1 cellular context compared by ENCODE assay signal in genomic region chr1:23743287-23744052, GRCh38.
TF ChIP-seq lines count a peak whose summit lies in the region.

ELOA (plus strand) TSS chr1:23743471; CDS start chr1:23743504, 33 bp downstream.

TF ChIP-seq in K562, 482 proteins besides CTCF, POLR2A, EP300 and RAD21 (continued from another document and continues in another):
- TF ChIP-seq CREB1 (IDR thresholded peaks at IDR 0.05) (peak; percentile 27; the same call in 1 of the 2 replicates), CREB1 (CRISPR knock-in tag; IDR thresholded peaks at IDR 0.05) (peak; percentile 26), TCFL5 (CRISPR knock-in tag; conservative IDR thresholded peaks at IDR 0.05) (no peak), MXI1 (IDR thresholded peaks at IDR 0.05; ENCODE audit: low read depth, low read length) (0 out of 2 replicates have a peak, but pooled peaks have one; percentile 75), SMARCA4 (IDR thresholded peaks at IDR 0.05) (no peak), KDM5B (IDR thresholded peaks at IDR 0.05; ENCODE audit: insufficient replicate concordance, low read depth, low read length) (peak; percentile 94), ZNF699 (CRISPR knock-in tag; IDR thresholded peaks at IDR 0.05; ENCODE audit: insufficient replicate concordance) (no peak), RBM17 (IDR thresholded peaks at IDR 0.05; ENCODE audit: borderline replicate concordance, low read depth, low read length) (no peak), ZNF124 (CRISPR knock-in tag; IDR thresholded peaks at IDR 0.05) (0 out of 2 replicates have a peak, but pooled peaks have one; percentile 58), FOSL1 (tag; conservative IDR thresholded peaks at IDR 0.05) (peak; percentile 39; the same call in 1 of the 2 replicates), CBX1 (IDR thresholded peaks at IDR 0.05; ENCODE audit: low read depth) (peak; percentile 69; the same call in 1 of the 2 replicates), ZNF407 (IDR thresholded peaks at IDR 0.05; ENCODE audit: low read depth) (no peak), GABPA (tag; conservative IDR thresholded peaks at IDR 0.05; ENCODE audit: low read depth) (peak; percentile 97), NR3C1 (CRISPR knock-in tag; IDR thresholded peaks at IDR 0.05) (peak; percentile 85), GATAD2A (IDR thresholded peaks at IDR 0.05) (0 out of 2 replicates have a peak, but pooled peaks have one; percentile 32), ZNF41 (CRISPR knock-in tag; conservative IDR thresholded peaks at IDR 0.05) (no peak), MED1 (CRISPR knock-in tag; IDR thresholded peaks at IDR 0.05; ENCODE audit: borderline replicate concordance) (0 out of 2 replicates have a peak, but pooled peaks have one; percentile 60), HEY1 (CRISPR knock-in tag; IDR thresholded peaks at IDR 0.05; ENCODE audit: borderline replicate concordance) (no peak), RUNX1 (IDR thresholded peaks at IDR 0.05; ENCODE audit: low read depth) (no peak), POLR3A (IDR thresholded peaks at IDR 0.05; ENCODE audit: borderline replicate concordance, extremely low read depth, insufficient read depth, insufficient read length) (no peak), GABPB1 (CRISPR knock-in tag; IDR thresholded peaks at IDR 0.05) (peak; percentile 83), CHD1 (IDR thresholded peaks at IDR 0.05; ENCODE audit: low read length) (peak; percentile 8), SPI1 (IDR thresholded peaks at IDR 0.05; ENCODE audit: borderline replicate concordance, low read depth, low read length) (peak; percentile 56; the same call in 1 of the 2 replicates), CTBP1 (IDR thresholded peaks at IDR 0.05; ENCODE audit: borderline replicate concordance) (peak; percentile 78), ZNF324 (CRISPR knock-in tag; IDR thresholded peaks at IDR 0.05) (no peak), MCM7 (IDR thresholded peaks at IDR 0.05) (no peak), POLR2AphosphoS5 (IDR thresholded peaks at IDR 0.05; ENCODE audit: control insufficient read depth, insufficient read depth, low read depth, low read length) (peak; percentile 77; the same call in 1 of the 2 replicates), MBD2 (IDR thresholded peaks at IDR 0.05; ENCODE audit: borderline replicate concordance, low read depth) (peak; percentile 35; the same call in 1 of the 2 replicates), WHSC1 (IDR thresholded peaks at IDR 0.05; ENCODE audit: low read length) (no peak), HNRNPK (IDR thresholded peaks at IDR 0.05; ENCODE audit: low read depth, low read length, poor library complexity, severe bottlenecking) (peak; percentile 46), C11orf30 (IDR thresholded peaks at IDR 0.05; ENCODE audit: low read depth) (peak; percentile 83), TAF9B (IDR thresholded peaks at IDR 0.05; ENCODE audit: partially characterized antibody) (peak; percentile 42), ELF1 (tag; IDR thresholded peaks at IDR 0.05) (peak; percentile 89), ZBTB9 (CRISPR knock-in tag; IDR thresholded peaks at IDR 0.05) (no peak; the same call in 1 of the 2 replicates), SRSF1 (IDR thresholded peaks at IDR 0.05; ENCODE audit: low read depth, low read length) (no peak), EGR1 (conservative IDR thresholded peaks at IDR 0.05) (peak; percentile 28; the same call in 1 of the 2 replicates), ZNF431 (CRISPR knock-in tag; IDR thresholded peaks at IDR 0.05) (no peak), NFE2L1 (tag; IDR thresholded peaks at IDR 0.05; ENCODE audit: borderline replicate concordance, low read depth) (no peak), L3MBTL2 (IDR thresholded peaks at IDR 0.05) (peak; percentile 59; the same call in 1 of the 2 replicates), ZNF146 (CRISPR knock-in tag; IDR thresholded peaks at IDR 0.05; ENCODE audit: unreplicated experiment) (no peak), MTA3 (IDR thresholded peaks at IDR 0.05; ENCODE audit: borderline replicate concordance) (peak; percentile 75), HIVEP1 (CRISPR knock-in tag; IDR thresholded peaks at IDR 0.05) (0 out of 2 replicates have a peak, but pooled peaks have one; percentile 34)
- TF ChIP-seq, protein P1, sequence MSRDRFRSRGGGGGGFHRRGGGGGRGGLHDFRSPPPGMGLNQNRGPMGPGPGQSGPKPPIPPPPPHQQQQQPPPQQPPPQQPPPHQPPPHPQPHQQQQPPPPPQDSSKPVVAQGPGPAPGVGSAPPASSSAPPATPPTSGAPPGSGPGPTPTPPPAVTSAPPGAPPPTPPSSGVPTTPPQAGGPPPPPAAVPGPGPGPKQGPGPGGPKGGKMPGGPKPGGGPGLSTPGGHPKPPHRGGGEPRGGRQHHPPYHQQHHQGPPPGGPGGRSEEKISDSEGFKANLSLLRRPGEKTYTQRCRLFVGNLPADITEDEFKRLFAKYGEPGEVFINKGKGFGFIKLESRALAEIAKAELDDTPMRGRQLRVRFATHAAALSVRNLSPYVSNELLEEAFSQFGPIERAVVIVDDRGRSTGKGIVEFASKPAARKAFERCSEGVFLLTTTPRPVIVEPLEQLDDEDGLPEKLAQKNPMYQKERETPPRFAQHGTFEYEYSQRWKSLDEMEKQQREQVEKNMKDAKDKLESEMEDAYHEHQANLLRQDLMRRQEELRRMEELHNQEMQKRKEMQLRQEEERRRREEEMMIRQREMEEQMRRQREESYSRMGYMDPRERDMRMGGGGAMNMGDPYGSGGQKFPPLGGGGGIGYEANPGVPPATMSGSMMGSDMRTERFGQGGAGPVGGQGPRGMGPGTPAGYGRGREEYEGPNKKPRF (IDR thresholded peaks at IDR 0.05; ENCODE audit: low read depth, low read length): no peak
- TF ChIP-seq, protein P2, sequence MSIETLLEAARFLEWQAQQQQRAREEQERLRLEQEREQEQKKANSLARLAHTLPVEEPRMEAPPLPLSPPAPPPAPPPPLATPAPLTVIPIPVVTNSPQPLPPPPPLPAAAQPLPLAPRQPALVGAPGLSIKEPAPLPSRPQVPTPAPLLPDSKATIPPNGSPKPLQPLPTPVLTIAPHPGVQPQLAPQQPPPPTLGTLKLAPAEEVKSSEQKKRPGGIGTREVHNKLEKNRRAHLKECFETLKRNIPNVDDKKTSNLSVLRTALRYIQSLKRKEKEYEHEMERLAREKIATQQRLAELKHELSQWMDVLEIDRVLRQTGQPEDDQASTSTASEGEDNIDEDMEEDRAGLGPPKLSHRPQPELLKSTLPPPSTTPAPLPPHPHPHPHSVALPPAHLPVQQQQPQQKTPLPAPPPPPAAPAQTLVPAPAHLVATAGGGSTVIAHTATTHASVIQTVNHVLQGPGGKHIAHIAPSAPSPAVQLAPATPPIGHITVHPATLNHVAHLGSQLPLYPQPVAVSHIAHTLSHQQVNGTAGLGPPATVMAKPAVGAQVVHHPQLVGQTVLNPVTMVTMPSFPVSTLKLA (conservative IDR thresholded peaks at IDR 0.05): peak; percentile 68 to 90
- TF ChIP-seq, protein P3, sequence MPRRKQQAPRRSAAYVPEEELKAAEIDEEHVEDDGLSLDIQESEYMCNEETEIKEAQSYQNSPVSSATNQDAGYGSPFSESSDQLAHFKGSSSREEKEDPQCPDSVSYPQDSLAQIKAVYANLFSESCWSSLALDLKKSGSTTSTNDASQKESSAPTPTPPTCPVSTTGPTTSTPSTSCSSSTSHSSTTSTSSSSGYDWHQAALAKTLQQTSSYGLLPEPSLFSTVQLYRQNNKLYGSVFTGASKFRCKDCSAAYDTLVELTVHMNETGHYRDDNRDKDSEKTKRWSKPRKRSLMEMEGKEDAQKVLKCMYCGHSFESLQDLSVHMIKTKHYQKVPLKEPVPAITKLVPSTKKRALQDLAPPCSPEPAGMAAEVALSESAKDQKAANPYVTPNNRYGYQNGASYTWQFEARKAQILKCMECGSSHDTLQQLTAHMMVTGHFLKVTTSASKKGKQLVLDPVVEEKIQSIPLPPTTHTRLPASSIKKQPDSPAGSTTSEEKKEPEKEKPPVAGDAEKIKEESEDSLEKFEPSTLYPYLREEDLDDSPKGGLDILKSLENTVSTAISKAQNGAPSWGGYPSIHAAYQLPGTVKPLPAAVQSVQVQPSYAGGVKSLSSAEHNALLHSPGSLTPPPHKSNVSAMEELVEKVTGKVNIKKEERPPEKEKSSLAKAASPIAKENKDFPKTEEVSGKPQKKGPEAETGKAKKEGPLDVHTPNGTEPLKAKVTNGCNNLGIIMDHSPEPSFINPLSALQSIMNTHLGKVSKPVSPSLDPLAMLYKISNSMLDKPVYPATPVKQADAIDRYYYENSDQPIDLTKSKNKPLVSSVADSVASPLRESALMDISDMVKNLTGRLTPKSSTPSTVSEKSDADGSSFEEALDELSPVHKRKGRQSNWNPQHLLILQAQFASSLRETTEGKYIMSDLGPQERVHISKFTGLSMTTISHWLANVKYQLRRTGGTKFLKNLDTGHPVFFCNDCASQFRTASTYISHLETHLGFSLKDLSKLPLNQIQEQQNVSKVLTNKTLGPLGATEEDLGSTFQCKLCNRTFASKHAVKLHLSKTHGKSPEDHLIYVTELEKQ (CRISPR knock-in tag; IDR thresholded peaks at IDR 0.05): no peak
- TF ChIP-seq, protein P4, sequence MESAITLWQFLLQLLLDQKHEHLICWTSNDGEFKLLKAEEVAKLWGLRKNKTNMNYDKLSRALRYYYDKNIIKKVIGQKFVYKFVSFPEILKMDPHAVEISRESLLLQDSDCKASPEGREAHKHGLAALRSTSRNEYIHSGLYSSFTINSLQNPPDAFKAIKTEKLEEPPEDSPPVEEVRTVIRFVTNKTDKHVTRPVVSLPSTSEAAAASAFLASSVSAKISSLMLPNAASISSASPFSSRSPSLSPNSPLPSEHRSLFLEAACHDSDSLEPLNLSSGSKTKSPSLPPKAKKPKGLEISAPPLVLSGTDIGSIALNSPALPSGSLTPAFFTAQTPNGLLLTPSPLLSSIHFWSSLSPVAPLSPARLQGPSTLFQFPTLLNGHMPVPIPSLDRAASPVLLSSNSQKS (CRISPR knock-in tag; IDR thresholded peaks at IDR 0.05): no peak
- TF ChIP-seq, protein P5, sequence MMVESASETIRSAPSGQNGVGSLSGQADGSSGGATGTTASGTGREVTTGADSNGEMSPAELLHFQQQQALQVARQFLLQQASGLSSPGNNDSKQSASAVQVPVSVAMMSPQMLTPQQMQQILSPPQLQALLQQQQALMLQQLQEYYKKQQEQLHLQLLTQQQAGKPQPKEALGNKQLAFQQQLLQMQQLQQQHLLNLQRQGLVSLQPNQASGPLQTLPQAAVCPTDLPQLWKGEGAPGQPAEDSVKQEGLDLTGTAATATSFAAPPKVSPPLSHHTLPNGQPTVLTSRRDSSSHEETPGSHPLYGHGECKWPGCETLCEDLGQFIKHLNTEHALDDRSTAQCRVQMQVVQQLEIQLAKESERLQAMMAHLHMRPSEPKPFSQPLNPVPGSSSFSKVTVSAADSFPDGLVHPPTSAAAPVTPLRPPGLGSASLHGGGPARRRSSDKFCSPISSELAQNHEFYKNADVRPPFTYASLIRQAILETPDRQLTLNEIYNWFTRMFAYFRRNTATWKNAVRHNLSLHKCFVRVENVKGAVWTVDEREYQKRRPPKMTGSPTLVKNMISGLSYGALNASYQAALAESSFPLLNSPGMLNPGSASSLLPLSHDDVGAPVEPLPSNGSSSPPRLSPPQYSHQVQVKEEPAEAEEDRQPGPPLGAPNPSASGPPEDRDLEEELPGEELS (CRISPR knock-in tag; IDR thresholded peaks at IDR 0.05; ENCODE audit: borderline replicate concordance): peak; percentile 38; the same call in 1 of the 2 replicates
